In the genomic region with DNA sequence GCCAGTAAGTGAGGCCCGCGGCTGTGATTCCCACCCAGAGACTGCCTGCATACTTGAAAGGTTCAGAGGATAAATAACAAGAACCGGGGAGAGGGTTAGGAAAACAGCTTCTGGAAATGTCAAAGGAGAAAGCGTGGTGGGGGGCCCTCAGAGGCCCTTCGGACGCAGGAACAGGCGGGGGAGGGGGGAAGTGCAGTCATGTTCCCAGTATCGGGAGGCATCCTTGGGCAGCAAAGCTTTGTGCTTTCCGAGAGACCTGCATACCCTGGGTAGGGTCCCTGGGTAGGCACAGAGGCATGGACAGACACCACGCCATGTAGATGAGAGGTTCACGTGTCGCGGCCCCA, we compare ENCODE assay signal across 11 cellular contexts. TPM values are rescaled to one million over a fixed set of nuclear protein-coding genes. Genes with fewer than 3 reads are reported as not detected.
DNase-seq lines count a peak whose midpoint lies in the region; ATAC-seq and TF ChIP-seq lines count a peak whose summit lies in the region.
"Had no signal": no experiment of that assay in that cellular context is flagged by ENCODE, and none has a peak within 500 bp of the region (broad histone marks: within the 10 kb centered on the region; RNA-seq: fewer than 3 reads in every experiment).

No MANE protein-coding gene starts in this region.

- no peak for ATAC-seq in HG02588 (IDR thresholded peaks at IDR 0.05; ENCODE audit: unreplicated experiment)

- no peak for DNase-seq in activated naive CD4-positive, alpha-beta T cell treated with anti-CD3 and anti-CD28 coated beads, Interleukin-2, amount 50 U/mL, for 16 hours
- DNase-seq in fibroblast of pulmonary artery (ENCODE audit: low read depth) (no peak), nephron progenitor cell (no peak), SIG-M5 (lab: John Stamatoyannopoulos, UW) (no peak), cerebellar cortex (ENCODE audit: low spot score) (no peak)
- DNase-seq: activated naive CD4-positive, alpha-beta T cell; PC-9 had no signal

- peak overlapping the region; percentile 22 for H3K4me3 ChIP-seq in fibroblast of pulmonary artery (replicated peaks; ENCODE audit: low read depth, low read length)
- peak overlapping the region; percentile 46 for H3K4me3 ChIP-seq in urinary bladder (ENCODE audit: low read depth, low read length)
- H3K4me3 ChIP-seq: PC-9 had no signal

- H3K27ac Mint-ChIP-seq in activated naive CD4-positive, alpha-beta T cell treated with anti-CD3 and anti-CD28 coated beads, Interleukin-2, amount 50 U/mL, for 24 hours, result peak overlapping the region; percentile 8
- peak overlapping the region; percentile 96 for H3K27ac Mint-ChIP-seq in nephron progenitor cell

- no peaks in the 10 kb centered on the region for H3K36me3 ChIP-seq in urinary bladder (ENCODE audit: insufficient read depth)

- 35% methylated on average over 13 of the region's 13 CpGs for WGBS in urinary bladder

- H3K36me3 Mint-ChIP-seq in activated naive CD4-positive, alpha-beta T cell treated with anti-CD3 and anti-CD28 coated beads, Interleukin-2, amount 50 U/mL, for 24 hours, result peaks cover 2% of the 10 kb centered on the region
- peaks cover 34% of the 10 kb centered on the region for H3K36me3 Mint-ChIP-seq in nephron progenitor cell (ENCODE audit: low read depth)

- TF ChIP-seq CTCF in fibroblast of pulmonary artery (IDR thresholded peaks at IDR 0.05; ENCODE audit: low read length, missing control alignments) (no peak), nephron progenitor cell (IDR thresholded peaks at IDR 0.05) (no peak)

- H3K27ac ChIP-seq in urinary bladder (ENCODE audit: low read depth), result no peak overlapping the region
- H3K27ac ChIP-seq: HL-60, PC-9 had no signal

- H3K4me3 Mint-ChIP-seq in activated naive CD4-positive, alpha-beta T cell treated with anti-CD3 and anti-CD28 coated beads, Interleukin-2, amount 50 U/mL, for 24 hours, result peak overlapping the region; percentile 78
- H3K4me3 Mint-ChIP-seq in nephron progenitor cell, result peak overlapping the region; percentile 71

- H3K4me1 Mint-ChIP-seq in activated naive CD4-positive, alpha-beta T cell treated with anti-CD3 and anti-CD28 coated beads, Interleukin-2, amount 50 U/mL, for 24 hours, result peaks cover 9% of the 10 kb centered on the region
- H3K4me1 Mint-ChIP-seq in nephron progenitor cell, result peaks cover 78% of the 10 kb centered on the region

- peaks cover 19% of the 10 kb centered on the region for H3K27me3 Mint-ChIP-seq in activated naive CD4-positive, alpha-beta T cell treated with anti-CD3 and anti-CD28 coated beads, Interleukin-2, amount 50 U/mL, for 24 hours
- H3K27me3 Mint-ChIP-seq in nephron progenitor cell (ENCODE audit: low read depth, poor library complexity), result peaks cover 4% of the 10 kb centered on the region

- no peaks in the 10 kb centered on the region for H3K9me3 Mint-ChIP-seq in activated naive CD4-positive, alpha-beta T cell treated with anti-CD3 and anti-CD28 coated beads, Interleukin-2, amount 50 U/mL, for 24 hours
- no peaks in the 10 kb centered on the region for H3K9me3 Mint-ChIP-seq in nephron progenitor cell

- H3K4me1 ChIP-seq in urinary bladder (ENCODE audit: insufficient read depth), result no peaks in the 10 kb centered on the region

RNA-seq across cellular contexts. Expression of a gene that starts 21.4 kb away (rescaled TPM):
- 28.0 TPM for total RNA-seq in urinary bladder
- polyA plus RNA-seq in urinary bladder, result 5.1 TPM
